Comparison of ENCODE assay signal across 11 cellular contexts in the genomic region with DNA sequence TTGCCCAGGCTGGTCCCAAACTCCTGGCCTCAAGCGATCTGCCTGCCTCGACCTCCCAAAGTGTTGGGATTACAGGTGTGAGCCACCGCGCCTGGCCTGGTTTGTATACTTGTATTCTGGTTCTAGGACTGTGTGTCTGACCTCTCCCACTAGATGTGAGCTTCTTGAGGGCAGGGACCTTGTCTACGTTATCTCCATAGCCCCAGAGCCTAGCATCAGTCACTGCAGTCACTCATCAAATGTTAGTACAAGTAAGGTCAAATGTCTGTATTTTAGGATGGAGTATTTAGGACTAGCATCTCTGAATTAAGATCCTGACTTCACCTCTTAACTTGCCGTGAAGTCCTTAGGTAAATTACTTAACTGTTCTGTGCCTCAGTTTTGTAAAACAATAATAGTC.
A peak's percentile ranks its signal among the peaks of the same experiment; 100 is the strongest.
DNase-seq lines count a peak whose midpoint lies in the region; ATAC-seq and TF ChIP-seq lines count a peak whose summit lies in the region.
"Had no signal": no experiment of that assay in that cellular context is flagged by ENCODE, and none has a peak within 500 bp of the region (broad histone marks: within the 10 kb centered on the region; RNA-seq: fewer than 3 reads in every experiment).

No MANE protein-coding gene starts in this region.

- H3K36me3 Mint-ChIP-seq in central memory CD8-positive, alpha-beta T cell (ENCODE audit: insufficient read depth) = peaks cover 45% of the 10 kb centered on the region

- peaks cover 54% of the 10 kb centered on the region for H3K4me1 Mint-ChIP-seq in central memory CD8-positive, alpha-beta T cell

- H3K27me3 Mint-ChIP-seq in central memory CD8-positive, alpha-beta T cell = no peaks in the 10 kb centered on the region

- H3K4me3 ChIP-seq in HL-60 (replicated peaks; ENCODE audit: insufficient read depth, low read length) (peak overlapping the region; percentile 81), skin epidermis (peak overlapping the region in 1 of 7 experiments; percentile 7)

- DNase-seq in SIG-M5 treated with dmso at 0.1 percent for 504 hours (lab: John Stamatoyannopoulos, UW; ENCODE audit: unreplicated experiment) (peak; percentile 34), SIG-M5 (lab: John Stamatoyannopoulos, UW) (no peak), HL-60 (ENCODE audit: low read depth in 1 of 2, low spot score in 1 of 2) (no peak), KBM-7 (no peak), NCI-H2171 (lab: John Stamatoyannopoulos, UW) (no peak)
- DNase-seq in central memory CD8-positive, alpha-beta T cell (ENCODE audit: low spot score in 2 of 2) = no peak
- DNase-seq: DMS79; nucleus accumbens; stimulated activated CD4-positive, alpha-beta T cell treated with anti-CD3 and anti-CD28 coated beads, Interleukin-1b, Interleukin-23, amount 100 ng/mL, for 48 hours had no signal

- H3K27ac Mint-ChIP-seq in central memory CD8-positive, alpha-beta T cell (ENCODE audit: low read depth) = peak overlapping the region; percentile 98

- no peak for TF ChIP-seq CTCF in HL-60 (IDR thresholded peaks at IDR 0.05; ENCODE audit: insufficient read depth, low read length)

- no peaks in the 10 kb centered on the region for H3K27me3 ChIP-seq in HL-60 (ENCODE audit: insufficient read depth, poor library complexity, severe bottlenecking)

- H3K9me3 Mint-ChIP-seq in central memory CD8-positive, alpha-beta T cell = no peaks in the 10 kb centered on the region

- H3K4me3 Mint-ChIP-seq in central memory CD8-positive, alpha-beta T cell = peak overlapping the region; percentile 98

- peak overlapping the region; percentile 96 for H3K27ac ChIP-seq in HL-60 (replicated peaks)
- H3K27ac ChIP-seq in skin epidermis = peak overlapping the region in 13 of 21 experiments; percentile 8 to 83 (median 50)

- ATAC-seq in central memory CD8-positive, alpha-beta T cell (replicated peaks; ENCODE audit: extremely low read depth, poor library complexity, severe bottlenecking) = no peak
- no peak for ATAC-seq in GM21576 (IDR thresholded peaks at IDR 0.05; ENCODE audit: unreplicated experiment)

- in situ Hi-C loops in KBM-7 (cut with MboI; ENCODE audit: low pct_unique_long_range_greater_than_20kb, low sequenced_read_pairs) = no loop called here
